ENCODE assay signal across 26 cellular contexts in genomic region chr16:12417051-12417818, GRCh38.
"Had no signal": no experiment of that assay in that cellular context is flagged by ENCODE, and none has a peak within 500 bp of the region (broad histone marks: within the 10 kb centered on the region; RNA-seq: fewer than 3 reads in every experiment).

No MANE protein-coding gene starts in this region.

- H3K4me3 ChIP-seq: coronary artery, esophagus muscularis mucosa, left lung, lung, pancreas, psoas muscle, right atrium auricular region, thoracic aorta had no signal

- H3K36me3 ChIP-seq: brain microvascular endothelial cell, left lung, pancreas, right atrium auricular region, thoracic aorta had no signal

- ATAC-seq: activated T-helper 17 cell treated with anti-CD3 and anti-CD28 coated beads, Interleukin-2, amount 50 U/mL, for 72 hours; foreskin keratinocyte; left lung; pancreas; psoas muscle; stimulated activated naive CD8-positive, alpha-beta T cell treated with anti-CD3 and anti-CD28 coated beads, Interleukin-15, Interleukin-2, amounts not matched to agents 100 U/mL and 50 U/mL, for 24 hours had no signal

- H3K4me1 Mint-ChIP-seq: activated CD4-positive, alpha-beta T cell treated with anti-CD3 and anti-CD28 coated beads, Interleukin-2, amount 10 ng/mL, durations not matched to agents 24 days and 14 days had no signal

- H3K27ac ChIP-seq: brain microvascular endothelial cell, coronary artery, esophagus muscularis mucosa, foreskin keratinocyte, pancreas, psoas muscle, right atrium auricular region, thoracic aorta had no signal

- H3K9me3 Mint-ChIP-seq: activated CD4-positive, alpha-beta memory T cell treated with anti-CD3 and anti-CD28 coated beads for 36 hours; activated CD4-positive, alpha-beta T cell treated with anti-CD3 and anti-CD28 coated beads, Interleukin-2, amount 10 ng/mL, durations not matched to agents 24 days and 14 days; activated T-helper 17 cell treated with anti-CD3 and anti-CD28 coated beads, Interleukin-2, amount 50 U/mL, for 72 hours; T-helper 1 cell treated with Interleukin-12 subunit alpha and Interleukin-12 subunit beta and Interleukin-4 antibody, amounts not matched to agents 30 μg/mL and 1 μg/mL, for 36 hours had no signal

- H3K27me3 ChIP-seq: brain microvascular endothelial cell, esophagus muscularis mucosa, foreskin keratinocyte, left lung, pancreas, right atrium auricular region had no signal

- H3K27me3 Mint-ChIP-seq: activated CD4-positive, alpha-beta memory T cell treated with anti-CD3 and anti-CD28 coated beads for 36 hours; activated CD4-positive, alpha-beta T cell treated with anti-CD3 and anti-CD28 coated beads, Interleukin-2, amount 10 ng/mL, durations not matched to agents 24 days and 14 days; activated T-helper 17 cell treated with anti-CD3 and anti-CD28 coated beads, Interleukin-2, amount 50 U/mL, for 72 hours had no signal

- H3K27ac Mint-ChIP-seq: activated CD4-positive, alpha-beta memory T cell treated with anti-CD3 and anti-CD28 coated beads for 36 hours; activated CD4-positive, alpha-beta T cell treated with anti-CD3 and anti-CD28 coated beads, Interleukin-2, amount 10 ng/mL, durations not matched to agents 24 days and 14 days; activated T-helper 17 cell treated with anti-CD3 and anti-CD28 coated beads, Interleukin-2, amount 50 U/mL, for 72 hours; T-helper 1 cell treated with Interleukin-12 subunit alpha and Interleukin-12 subunit beta and Interleukin-4 antibody, amounts not matched to agents 30 μg/mL and 1 μg/mL, for 36 hours had no signal

- H3K9me3 ChIP-seq: esophagus muscularis mucosa, left lung, pancreas, psoas muscle, right atrium auricular region, thoracic aorta had no signal

- H3K4me1 ChIP-seq: esophagus muscularis mucosa, foreskin keratinocyte, left lung, pancreas, psoas muscle, right atrium auricular region had no signal

- DNase-seq: activated CD4-positive, alpha-beta memory T cell treated with anti-CD3 and anti-CD28 coated beads for 36 hours; activated CD4-positive, alpha-beta T cell treated with anti-CD3 and anti-CD28 coated beads, Interleukin-2, amount 10 ng/mL, durations not matched to agents 24 days and 14 days; activated CD4-positive, CD25-positive, alpha-beta regulatory T cell treated with anti-CD3 and anti-CD28 coated beads, Interleukin-2, amount 50 U/mL, for 72 hours; activated CD8-positive, alpha-beta memory T cell treated with anti-CD3 and anti-CD28 coated beads, Interleukin-2, amount 50 U/mL, for 4 hours; activated gamma-delta T cell treated with Interleukin-2 at 50 U/mL for 16 hours; activated naive CD4-positive, alpha-beta T cell treated with anti-CD3 and anti-CD28 coated beads, Interleukin-2, amount 50 U/mL, for 16 hours; activated T-cell treated with anti-CD3 and anti-CD28 coated beads, Interleukin-2, amount 50 U/mL, for 1 hour; amniotic stem cell; brain microvascular endothelial cell; foreskin keratinocyte; kidney glomerular epithelial cell; left lung; nucleus accumbens; pancreas; psoas muscle; stimulated activated CD4-positive, alpha-beta T cell treated with anti-CD3 and anti-CD28 coated beads, Interleukin-15, amount 100 ng/mL, for 24 hours; stimulated activated CD4-positive, alpha-beta T cell treated with anti-CD3 and anti-CD28 coated beads, Interleukin-2, amount 100 ng/mL, for 24 hours; stimulated activated naive CD8-positive, alpha-beta T cell treated with anti-CD3 and anti-CD28 coated beads, Interleukin-15, Interleukin-2, amounts not matched to agents 100 U/mL and 50 U/mL, for 24 hours; trophoblast cell had no signal

- H3K4me3 Mint-ChIP-seq: activated CD4-positive, alpha-beta memory T cell treated with anti-CD3 and anti-CD28 coated beads for 36 hours; activated CD4-positive, alpha-beta T cell treated with anti-CD3 and anti-CD28 coated beads, Interleukin-2, amount 10 ng/mL, durations not matched to agents 24 days and 14 days; activated T-helper 17 cell treated with anti-CD3 and anti-CD28 coated beads, Interleukin-2, amount 50 U/mL, for 72 hours; T-helper 1 cell treated with Interleukin-12 subunit alpha and Interleukin-12 subunit beta and Interleukin-4 antibody, amounts not matched to agents 30 μg/mL and 1 μg/mL, for 36 hours had no signal
